In the genomic region with DNA sequence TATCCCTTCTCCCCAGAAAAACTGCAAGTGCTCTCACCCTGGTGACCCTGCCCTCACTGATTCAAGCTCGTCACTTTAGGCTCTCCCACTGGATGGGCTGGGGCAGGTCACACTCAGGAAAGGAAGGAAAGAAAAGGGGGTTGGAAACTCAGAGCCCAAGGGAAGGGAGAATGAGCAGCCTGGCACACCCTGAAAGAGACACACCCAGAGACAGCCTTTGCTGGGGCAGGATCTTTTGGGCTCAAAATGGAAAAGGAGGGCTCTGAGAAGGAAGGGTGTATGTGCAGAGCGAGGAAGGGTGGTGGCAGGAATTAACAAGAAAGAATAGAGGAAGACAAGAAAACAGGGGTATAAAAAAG, we compare ENCODE assay signal across 7 cellular contexts. TPM values are rescaled to one million over a fixed set of nuclear protein-coding genes. Genes with fewer than 3 reads are reported as not detected.
DNase-seq lines count a peak whose midpoint lies in the region; ATAC-seq lines count a peak whose summit lies in the region.

No MANE protein-coding gene starts in this region.

- no peak for ATAC-seq in stimulated activated naive CD8-positive, alpha-beta T cell treated with anti-CD3 and anti-CD28 coated beads, Interleukin-15, amount 100 ng/mL, for 72 hours
- ATAC-seq in HG03135 (IDR thresholded peaks at IDR 0.05; ENCODE audit: unreplicated experiment) (no peak), HG02798 (IDR thresholded peaks at IDR 0.05; ENCODE audit: poor library complexity, unreplicated experiment) (no peak)

- H3K9me3 ChIP-seq in HUES6 (ENCODE audit: control insufficient read depth, insufficient read depth, low read depth, low read length), result no peaks in the 10 kb centered on the region
- peaks cover 2% of the 10 kb centered on the region for H3K9me3 ChIP-seq in iPS-18c (ENCODE audit: control insufficient read depth, insufficient read depth, low read length)

- peaks cover 35% of the 10 kb centered on the region for H3K4me1 Mint-ChIP-seq in activated T-helper 2 cell treated with anti-CD3 and anti-CD28 coated beads, Interferon-gamma antibody, Interleukin-2, Interleukin-4, amounts not matched to agents 10 μg/mL and 5 μg/mL and 100 μg/mL, durations not matched to agents 14 hours and 24 hours and 36 hours (ENCODE audit: low read depth)
- peaks cover 41% of the 10 kb centered on the region for H3K4me1 Mint-ChIP-seq in stimulated activated naive CD8-positive, alpha-beta T cell treated with anti-CD3 and anti-CD28 coated beads, Interleukin-15, amount 100 ng/mL, for 72 hours

- H3K4me3 ChIP-seq in HUES6 (ENCODE audit: low read depth, low read length), result peak overlapping the region; percentile 61
- H3K4me3 ChIP-seq in iPS-18c (ENCODE audit: insufficient read depth, low read depth, low read length), result peak overlapping the region; percentile 34

- peak overlapping the region; percentile 97 for H3K4me3 Mint-ChIP-seq in activated T-helper 2 cell treated with anti-CD3 and anti-CD28 coated beads, Interferon-gamma antibody, Interleukin-2, Interleukin-4, amounts not matched to agents 10 μg/mL and 5 μg/mL and 100 μg/mL, durations not matched to agents 14 hours and 24 hours and 36 hours (ENCODE audit: low read depth)
- H3K4me3 Mint-ChIP-seq in stimulated activated naive CD8-positive, alpha-beta T cell treated with anti-CD3 and anti-CD28 coated beads, Interleukin-15, amount 100 ng/mL, for 72 hours, result peak overlapping the region; percentile 86 to 94

- no peak for DNase-seq in activated T-helper 2 cell treated with anti-CD3 and anti-CD28 coated beads, Interferon-gamma antibody, Interleukin-2, Interleukin-4, amounts not matched to agents 10 μg/mL and 5 μg/mL and 100 μg/mL, durations not matched to agents 14 hours and 24 hours and 36 hours (ENCODE audit: low spot score)
- DNase-seq in stimulated activated naive CD8-positive, alpha-beta T cell treated with anti-CD3 and anti-CD28 coated beads, Interleukin-15, amount 100 ng/mL, for 72 hours, result no peak
- no peak for DNase-seq in head of caudate nucleus

- H3K27me3 ChIP-seq in HUES6 (ENCODE audit: control insufficient read depth, insufficient read depth, low read length), result no peaks in the 10 kb centered on the region

- peaks cover 76% of the 10 kb centered on the region for H3K36me3 Mint-ChIP-seq in activated T-helper 2 cell treated with anti-CD3 and anti-CD28 coated beads, Interferon-gamma antibody, Interleukin-2, Interleukin-4, amounts not matched to agents 10 μg/mL and 5 μg/mL and 100 μg/mL, durations not matched to agents 14 hours and 24 hours and 36 hours (ENCODE audit: low read depth)

- H3K36me3 ChIP-seq in HUES6 (ENCODE audit: control insufficient read depth, insufficient read depth, low read length), result no peaks in the 10 kb centered on the region

- peaks cover 55% of the 10 kb centered on the region for H3K4me1 ChIP-seq in HUES6 (ENCODE audit: control insufficient read depth, insufficient read depth, low read length)

- intact Hi-C loops in activated T-helper 2 cell treated with anti-CD3 and anti-CD28 coated beads, Interferon-gamma antibody, Interleukin-2, Interleukin-4, amounts not matched to agents 10 μg/mL and 5 μg/mL and 100 μg/mL, durations not matched to agents 14 hours and 24 hours and 36 hours (cut with micrococcal nuclease), result loop anchor here (5.0 kb wide), 6 partner anchors 53 to 357 kb away; partner anchors contain the start of genes HLA-E and TRIM39
- intact Hi-C loops in head of caudate nucleus (cut with DNase I), result loop anchor here (2.0 kb wide), 1 partner anchor 33 kb away; the partner anchor contains the start of gene MDC1

- peak overlapping the region; percentile 96 for H3K27ac Mint-ChIP-seq in activated T-helper 2 cell treated with anti-CD3 and anti-CD28 coated beads, Interferon-gamma antibody, Interleukin-2, Interleukin-4, amounts not matched to agents 10 μg/mL and 5 μg/mL and 100 μg/mL, durations not matched to agents 14 hours and 24 hours and 36 hours
- peak overlapping the region; percentile 85 to 97 for H3K27ac Mint-ChIP-seq in stimulated activated naive CD8-positive, alpha-beta T cell treated with anti-CD3 and anti-CD28 coated beads, Interleukin-15, amount 100 ng/mL, for 72 hours

- H3K9ac ChIP-seq in HUES6 (ENCODE audit: low read length), result peak overlapping the region; percentile 57

- no peak overlapping the region for H3K27ac ChIP-seq in HUES6 (ENCODE audit: low read depth, low read length)

- H3K27me3 Mint-ChIP-seq in activated T-helper 2 cell treated with anti-CD3 and anti-CD28 coated beads, Interferon-gamma antibody, Interleukin-2, Interleukin-4, amounts not matched to agents 10 μg/mL and 5 μg/mL and 100 μg/mL, durations not matched to agents 14 hours and 24 hours and 36 hours (ENCODE audit: low read depth), result no peaks in the 10 kb centered on the region
- no peaks in the 10 kb centered on the region for H3K27me3 Mint-ChIP-seq in stimulated activated naive CD8-positive, alpha-beta T cell treated with anti-CD3 and anti-CD28 coated beads, Interleukin-15, amount 100 ng/mL, for 72 hours

- H3K9me3 Mint-ChIP-seq in activated T-helper 2 cell treated with anti-CD3 and anti-CD28 coated beads, Interferon-gamma antibody, Interleukin-2, Interleukin-4, amounts not matched to agents 10 μg/mL and 5 μg/mL and 100 μg/mL, durations not matched to agents 14 hours and 24 hours and 36 hours, result no peaks in the 10 kb centered on the region
- H3K9me3 Mint-ChIP-seq in stimulated activated naive CD8-positive, alpha-beta T cell treated with anti-CD3 and anti-CD28 coated beads, Interleukin-15, amount 100 ng/mL, for 72 hours, result no peaks in the 10 kb centered on the region

RNA-seq across cellular contexts. Expression of gene PPP1R18, which starts 2.5 kb away (rescaled TPM):
- total RNA-seq in activated T-helper 2 cell treated with anti-CD3 and anti-CD28 coated beads, Interferon-gamma antibody, Interleukin-2, Interleukin-4, amounts not matched to agents 10 μg/mL and 5 μg/mL and 100 μg/mL, durations not matched to agents 14 hours and 24 hours and 36 hours, result 137 and 144 TPM in 2 replicates

RNA-seq across cellular contexts. Expression of gene NRM, which starts 6.8 kb away (rescaled TPM):
- 23.1 and 24.2 TPM in 2 replicates for total RNA-seq in activated T-helper 2 cell treated with anti-CD3 and anti-CD28 coated beads, Interferon-gamma antibody, Interleukin-2, Interleukin-4, amounts not matched to agents 10 μg/mL and 5 μg/mL and 100 μg/mL, durations not matched to agents 14 hours and 24 hours and 36 hours

RNA-seq across cellular contexts. Expression of gene DHX16, which starts 11.2 kb away (rescaled TPM):
- total RNA-seq in activated T-helper 2 cell treated with anti-CD3 and anti-CD28 coated beads, Interferon-gamma antibody, Interleukin-2, Interleukin-4, amounts not matched to agents 10 μg/mL and 5 μg/mL and 100 μg/mL, durations not matched to agents 14 hours and 24 hours and 36 hours, result 48.4 and 48.5 TPM in 2 replicates

RNA-seq across cellular contexts. Expression of gene MDC1, which starts 33.1 kb away (rescaled TPM):
- 88.3 and 96.6 TPM in 2 replicates for total RNA-seq in activated T-helper 2 cell treated with anti-CD3 and anti-CD28 coated beads, Interferon-gamma antibody, Interleukin-2, Interleukin-4, amounts not matched to agents 10 μg/mL and 5 μg/mL and 100 μg/mL, durations not matched to agents 14 hours and 24 hours and 36 hours

RNA-seq across cellular contexts. Expression of gene TUBB, which starts 36.2 kb away (rescaled TPM):
- total RNA-seq in activated T-helper 2 cell treated with anti-CD3 and anti-CD28 coated beads, Interferon-gamma antibody, Interleukin-2, Interleukin-4, amounts not matched to agents 10 μg/mL and 5 μg/mL and 100 μg/mL, durations not matched to agents 14 hours and 24 hours and 36 hours, result 1,115 and 1,128 TPM in 2 replicates
